ENCODE assay signal across 12 cellular contexts in the genomic region with DNA sequence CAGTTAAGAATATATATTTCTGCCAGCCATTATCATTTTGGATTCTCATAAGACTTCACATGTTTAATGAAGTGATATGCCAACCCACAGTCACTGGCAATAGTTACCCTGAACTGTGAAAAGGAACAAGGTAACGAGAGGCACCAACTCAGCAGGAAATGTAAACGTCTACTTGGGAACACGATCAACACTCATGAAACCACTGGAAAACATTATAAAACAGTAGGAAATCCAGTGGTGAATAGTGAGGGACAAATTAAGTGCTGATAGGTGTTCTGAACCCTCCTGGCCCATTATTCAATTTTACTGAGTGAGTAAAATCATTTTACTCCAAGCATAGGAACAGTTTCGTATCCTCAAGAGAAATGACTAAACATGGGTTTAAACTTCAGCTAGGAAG. TPM values are rescaled to one million over a fixed set of nuclear protein-coding genes. Genes with fewer than 3 reads are reported as not detected.
"Had no signal": no experiment of that assay in that cellular context is flagged by ENCODE, and none has a peak within 500 bp of the region (broad histone marks: within the 10 kb centered on the region; RNA-seq: fewer than 3 reads in every experiment).

No MANE protein-coding gene starts in this region.

- H3K4me3 Mint-ChIP-seq: GM23338, H9, HFFc6 had no signal

- H3K9me3 ChIP-seq: HAP-1 had no signal

- DNase-seq: GM23248, GOT3, H7, H9, HCEC 1CT, HFFc6 had no signal

- ATAC-seq: GM23338, HCT116 had no signal

- H3K27ac ChIP-seq: GM23248 had no signal

- H2AFZ ChIP-seq: GM23248, GM23338 had no signal

- H3K4me1 Mint-ChIP-seq: GM23338 had no signal

- H3K4me3 ChIP-seq: GM23248, GM23338, HAP-1 had no signal

- H3K36me3 ChIP-seq: HAP-1 had no signal

- H3K4me2 ChIP-seq: GM23338 had no signal

- H3K27ac Mint-ChIP-seq: GM23338, H9, HFFc6 had no signal

- FAIRE-seq: H1, H54 had no signal

- H3K9me3 Mint-ChIP-seq: GM23338, H9, HFFc6 had no signal

- H3K4me1 ChIP-seq: HAP-1 had no signal

RNA-seq across cellular contexts. Expression of gene CCDC68, which starts 17.1 kb away (rescaled TPM):
- total RNA-seq: H4, H9 had no signal
